17 cellular contexts compared by ENCODE assay signal in the genomic region with DNA sequence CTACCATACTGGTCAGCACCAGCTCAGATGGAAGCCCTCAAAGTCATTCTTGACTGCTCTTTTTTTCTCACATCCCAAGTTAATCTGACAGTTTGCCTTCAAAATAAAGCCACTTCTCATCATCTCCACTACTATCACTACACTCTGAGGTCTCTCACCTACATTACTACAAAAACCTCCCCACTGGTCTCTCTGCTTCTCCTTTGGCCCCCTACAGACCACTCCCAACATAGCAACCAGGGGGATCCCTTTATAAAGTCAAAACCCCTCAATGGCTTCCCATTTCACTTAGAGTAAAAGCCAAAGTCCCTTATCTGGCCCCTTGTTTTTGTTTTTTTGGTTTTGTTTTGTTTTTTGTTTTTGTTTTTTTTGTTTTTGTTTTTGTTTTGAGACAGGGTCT. TPM values are rescaled to one million over a fixed set of nuclear protein-coding genes. Genes with fewer than 3 reads are reported as not detected.
DNase-seq lines count a peak whose midpoint lies in the region; ATAC-seq, FAIRE-seq and TF ChIP-seq lines count a peak whose summit lies in the region.
"Had no signal": no experiment of that assay in that cellular context is flagged by ENCODE, and none has a peak within 500 bp of the region (broad histone marks: within the 10 kb centered on the region; RNA-seq: fewer than 3 reads in every experiment).

No MANE protein-coding gene starts in this region.

- H3K9me3 Mint-ChIP-seq in HFFc6 = no peaks in the 10 kb centered on the region
- no peaks in the 10 kb centered on the region for H3K9me3 Mint-ChIP-seq in astrocyte (ENCODE audit: unreplicated experiment)
- H3K9me3 Mint-ChIP-seq in nephron progenitor cell = no peaks in the 10 kb centered on the region
- H3K9me3 Mint-ChIP-seq: brain; stimulated activated naive CD8-positive, alpha-beta T cell treated with anti-CD3 and anti-CD28 coated beads, Interleukin-15, Interleukin-2, amounts not matched to agents 100 ng/mL and 50 ng/mL, for 24 hours; T-helper 2 cell treated with Interferon-gamma antibody and Interleukin-4, amounts not matched to agents 5 μg/mL and 100 μg/mL, for 36 hours had no signal

- no peaks in the 10 kb centered on the region; the same call in none of the 2 replicates for H3K27me3 Mint-ChIP-seq in HFFc6 (ENCODE audit: insufficient read depth)
- H3K27me3 Mint-ChIP-seq in astrocyte (ENCODE audit: low read depth, unreplicated experiment) = no peaks in the 10 kb centered on the region
- H3K27me3 Mint-ChIP-seq in nephron progenitor cell (ENCODE audit: low read depth, poor library complexity) = peaks cover 3% of the 10 kb centered on the region
- H3K27me3 Mint-ChIP-seq: stimulated activated naive CD8-positive, alpha-beta T cell treated with anti-CD3 and anti-CD28 coated beads, Interleukin-15, Interleukin-2, amounts not matched to agents 100 ng/mL and 50 ng/mL, for 24 hours had no signal

- H3K36me3 Mint-ChIP-seq in HFFc6 (ENCODE audit: low read depth) = peaks cover 21% of the 10 kb centered on the region
- H3K36me3 Mint-ChIP-seq in astrocyte (ENCODE audit: low read depth, unreplicated experiment) = peaks cover 6% of the 10 kb centered on the region
- peaks cover 6% of the 10 kb centered on the region for H3K36me3 Mint-ChIP-seq in nephron progenitor cell (ENCODE audit: low read depth)

- peaks cover 19% of the 10 kb centered on the region for H3K4me1 ChIP-seq in astrocyte (ENCODE audit: insufficient read depth, low read length)

- H3K79me2 ChIP-seq in astrocyte (ENCODE audit: insufficient read depth, low read length) = peaks cover 15% of the 10 kb centered on the region

- peak; percentile 45 for TF ChIP-seq CTCF in HFFc6 (IDR thresholded peaks at IDR 0.05)
- peak; percentile 19 for TF ChIP-seq CTCF in astrocyte (IDR thresholded peaks at IDR 0.05; ENCODE audit: insufficient read depth, low read depth, low read length)
- TF ChIP-seq CTCF in nephron progenitor cell (IDR thresholded peaks at IDR 0.05) = peak; percentile 41

- peaks cover 31% of the 10 kb centered on the region for H3K4me1 Mint-ChIP-seq in HFFc6 (ENCODE audit: low read depth)
- H3K4me1 Mint-ChIP-seq in astrocyte (ENCODE audit: low read depth, unreplicated experiment) = peaks cover 16% of the 10 kb centered on the region
- peaks cover 34% of the 10 kb centered on the region for H3K4me1 Mint-ChIP-seq in nephron progenitor cell

- no peak overlapping the region for H3K4me2 ChIP-seq in astrocyte (ENCODE audit: low read length)

- H3K27ac ChIP-seq in astrocyte (ENCODE audit: low read depth, low read length) = no peak overlapping the region

- ATAC-seq in GM18868 (IDR thresholded peaks at IDR 0.05; ENCODE audit: unreplicated experiment) = no peak

- H3K4me3 Mint-ChIP-seq in HFFc6 (no peak overlapping the region), astrocyte (ENCODE audit: unreplicated experiment) (no peak overlapping the region), nephron progenitor cell (no peak overlapping the region)
- H3K4me3 Mint-ChIP-seq: brain; stimulated activated naive CD8-positive, alpha-beta T cell treated with anti-CD3 and anti-CD28 coated beads, Interleukin-15, Interleukin-2, amounts not matched to agents 100 ng/mL and 50 ng/mL, for 24 hours; T-helper 2 cell treated with Interferon-gamma antibody and Interleukin-4, amounts not matched to agents 5 μg/mL and 100 μg/mL, for 36 hours had no signal

- H3K27me3 ChIP-seq in astrocyte (ENCODE audit: insufficient read depth, low read length) = no peaks in the 10 kb centered on the region

- no peak overlapping the region for H3K9ac ChIP-seq in astrocyte (ENCODE audit: low read length)

- H3K36me3 ChIP-seq in astrocyte (ENCODE audit: insufficient read depth, low read length) = no peaks in the 10 kb centered on the region

- H3K4me3 ChIP-seq in astrocyte (ENCODE audit: insufficient read depth, low read depth, low read length) = no peak overlapping the region

- no peaks in the 10 kb centered on the region for H3K9me3 ChIP-seq in astrocyte (ENCODE audit: insufficient read depth, low read depth, low read length)

- DNase-seq in NCI-H82 (lab: John Stamatoyannopoulos, UW) (peak; percentile 47), NCI-H82 treated with DMSO at 0.1 percent for 48 hours (lab: John Stamatoyannopoulos, UW; ENCODE audit: unreplicated experiment) (no peak), HFFc6 (no peak), astrocyte (ENCODE audit: low read depth) (no peak), nephron progenitor cell (peak; percentile 43), posterior vena cava (ENCODE audit: low spot score) (no peak), retina (no peak)
- DNase-seq: activated CD8-positive, alpha-beta memory T cell treated with anti-CD3 and anti-CD28 coated beads, Interleukin-2, amount 50 U/mL, for 4 hours; AML-193; HCEC 1CT; NCI-H1048; NK-92 treated with Interleukin-12 subunit alpha and Interleukin-12 subunit beta, amount 100 ng/mL, for 24 hours had no signal

- no peaks in the 10 kb centered on the region for H4K20me1 ChIP-seq in astrocyte (ENCODE audit: insufficient read depth, low read length)

- H2AFZ ChIP-seq in astrocyte (ENCODE audit: low read depth, low read length) = no peak overlapping the region

- no peak for FAIRE-seq in astrocyte (lab: Jason Lieb, UNC)
- FAIRE-seq: GM19239 had no signal

- H3K27ac Mint-ChIP-seq in HFFc6 (no peak overlapping the region), astrocyte (ENCODE audit: unreplicated experiment) (no peak overlapping the region), nephron progenitor cell (no peak overlapping the region)
- H3K27ac Mint-ChIP-seq: stimulated activated naive CD8-positive, alpha-beta T cell treated with anti-CD3 and anti-CD28 coated beads, Interleukin-15, Interleukin-2, amounts not matched to agents 100 ng/mL and 50 ng/mL, for 24 hours; T-helper 2 cell treated with Interferon-gamma antibody and Interleukin-4, amounts not matched to agents 5 μg/mL and 100 μg/mL, for 36 hours had no signal

- intact Hi-C loops in posterior vena cava (cut with DNase I) = no loop called here

RNA-seq across cellular contexts. Expression of a gene that starts 4.6 kb away (rescaled TPM):
- 10 to 100 TPM in 5 of 6 experiments, 1 to 10 TPM in 1; 9.0 to 14.7 (median 13.2) TPM for total RNA-seq in HFFc6 (2021; fragmentation: NEBNext Ultra II Directional; extraction: Animal tissue kit (Norgen Biotek cat#: 25700))
- total RNA-seq in astrocyte (14.9 and 17.4 TPM in 2 replicates), posterior vena cava (10 to 100 TPM; 14.7 to 18.8 TPM)

RNA-seq across cellular contexts. Expression of a gene that starts 26.2 kb away (rescaled TPM):
- 10 to 100 TPM; 20.8 to 31.7 (median 25.3) TPM for total RNA-seq in HFFc6 (2021; fragmentation: NEBNext Ultra II Directional; extraction: Animal tissue kit (Norgen Biotek cat#: 25700))
- total RNA-seq in astrocyte (39.4 and 40.6 TPM in 2 replicates), posterior vena cava (10 to 100 TPM; 11.6 to 13.6 TPM)

RNA-seq across cellular contexts. Expression of a gene that starts 40.6 kb away (rescaled TPM):
- 1 to 10 TPM; 2.2 to 4.4 (median 3.0) TPM for total RNA-seq in HFFc6 (2021; fragmentation: NEBNext Ultra II Directional; extraction: Animal tissue kit (Norgen Biotek cat#: 25700))
- 12.2 and 12.9 TPM in 2 replicates for total RNA-seq in astrocyte
- 1 to 10 TPM; 2.5 to 3.0 TPM for total RNA-seq in posterior vena cava

RNA-seq across cellular contexts. Expression of a gene that starts 40.8 kb away (rescaled TPM):
- 10 to 100 TPM; 52.1 to 63.7 (median 55.1) TPM for total RNA-seq in HFFc6 (2021; fragmentation: NEBNext Ultra II Directional; extraction: Animal tissue kit (Norgen Biotek cat#: 25700))
- total RNA-seq in astrocyte (60.7 and 63.8 TPM in 2 replicates), posterior vena cava (10 to 100 TPM; 30.3 to 34.7 TPM)

RNA-seq across cellular contexts. Expression of a gene that starts 58.6 kb away (rescaled TPM):
- total RNA-seq in HFFc6 (2021; fragmentation: NEBNext Ultra II Directional; extraction: Animal tissue kit (Norgen Biotek cat#: 25700)) = 100 to 1,000 TPM; 105 to 119 (median 109) TPM
- total RNA-seq in astrocyte (63.5 and 78.8 TPM in 2 replicates), posterior vena cava (10 to 100 TPM; 52.3 to 83.8 TPM)

Comparison
In these comparisons a context has a peak if more than half of its experiments do, and no peak if none do; other contexts are left out.
1. DNase-seq: peak in NCI-H82 (single experiment) and nephron progenitor cell (single experiment); none in NCI-H82 treated with DMSO at 0.1 percent for 48 hours (single experiment), HFFc6 (single experiment), astrocyte (single experiment), posterior vena cava (single experiment) and retina (single experiment).
2. Peak in every context shown above with its lines, with median percentiles within 50 percentile points of each other: CTCF ChIP-seq.